8 cellular contexts compared by ENCODE assay signal in the genomic region with DNA sequence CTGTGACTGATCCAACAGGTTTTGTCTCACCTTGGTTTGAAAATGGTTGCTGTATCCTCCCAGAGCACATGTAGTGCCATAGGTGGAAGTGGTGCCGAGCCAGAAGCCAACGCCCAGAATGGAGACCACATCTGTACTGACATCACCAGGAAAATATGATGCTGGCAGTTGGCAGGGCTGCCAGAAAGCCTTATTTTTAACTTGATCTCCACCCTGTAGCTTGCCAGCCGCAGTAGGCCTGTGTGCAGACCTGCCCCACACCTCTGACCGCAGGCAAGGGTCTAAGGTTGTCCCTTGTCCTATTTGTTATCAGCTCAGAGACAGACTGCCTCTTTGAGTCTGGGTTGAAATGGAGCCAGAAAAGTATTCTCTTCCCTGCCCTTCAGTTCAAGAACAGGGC.
DNase-seq lines count a peak whose midpoint lies in the region.

No MANE protein-coding gene starts in this region.

- DNase-seq in adipocyte (ENCODE audit: low read depth) (peak; percentile 27), substantia nigra (lab: John Stamatoyannopoulos, UW) (no peak), SKM-1 (lab: John Stamatoyannopoulos, UW; ENCODE audit: unreplicated experiment) (no peak), NCI-H446 treated with DMSO at 0.1 percent for 48 hours (lab: John Stamatoyannopoulos, UW) (no peak), medulla oblongata (ENCODE audit: extremely low spot score) (no peak), GOT3 (lab: John Stamatoyannopoulos, UW) (no peak)

- no peak overlapping the region for H3K9ac ChIP-seq in adipocyte (ENCODE audit: low read length)

- no peak overlapping the region for H3K4me3 ChIP-seq in adipocyte (ENCODE audit: low read length)

- H3K36me3 ChIP-seq in KOPT-K1 (ENCODE audit: insufficient read depth, low read length) (peaks cover 29% of the 10 kb centered on the region), adipocyte (ENCODE audit: control insufficient read depth, insufficient read depth, low read length, severe bottlenecking) (peaks cover 18% of the 10 kb centered on the region)

- peaks cover 35% of the 10 kb centered on the region for H3K4me1 ChIP-seq in adipocyte (ENCODE audit: control insufficient read depth, insufficient read depth, low read length)

- H3K27ac ChIP-seq in KOPT-K1 (ENCODE audit: low read depth, low read length, poor library complexity, severe bottlenecking) (peak overlapping the region; percentile 84), layer of hippocampus (ENCODE audit: low read depth, low read length) (peak overlapping the region; percentile 13), substantia nigra (ENCODE audit: low read depth, low read length, poor library complexity, severe bottlenecking) (peak overlapping the region; percentile 10)

- H3K9me3 ChIP-seq in KOPT-K1 (ENCODE audit: insufficient read depth, low read length, poor library complexity, severe bottlenecking) (no peaks in the 10 kb centered on the region), adipocyte (ENCODE audit: control insufficient read depth, low read length) (no peaks in the 10 kb centered on the region)

- H3K27me3 ChIP-seq in adipocyte (replicated peaks; ENCODE audit: control insufficient read depth, insufficient read depth, low read length): no peaks in the 10 kb centered on the region
- no peaks in the 10 kb centered on the region for H3K27me3 ChIP-seq in layer of hippocampus (ENCODE audit: control insufficient read depth, insufficient read depth, low read length)

Comparison
In these comparisons a context has a peak if more than half of its experiments do, and no peak if none do; other contexts are left out.
1. H3K27ac ChIP-seq: peak in every context shown above with its lines; median percentile 84 in KOPT-K1; 13 in layer of hippocampus; 10 in substantia nigra.